In genomic region chr4:152278505-152279301, GRCh38 we compare ENCODE assay signal across 10 cellular contexts.
DNase-seq lines count a peak whose midpoint lies in the region; ATAC-seq, FAIRE-seq and TF ChIP-seq lines count a peak whose summit lies in the region.
"Had no signal": no experiment of that assay in that cellular context is flagged by ENCODE, and none has a peak within 500 bp of the region (broad histone marks: within the 10 kb centered on the region; RNA-seq: fewer than 3 reads in every experiment).

No MANE protein-coding gene starts in this region.

- peak; percentile 31 for DNase-seq in activated naive CD4-positive, alpha-beta T cell treated with anti-CD3 and anti-CD28 coated beads for 36 hours
- DNase-seq in activated naive CD4-positive, alpha-beta T cell treated with anti-CD3 and anti-CD28 coated beads, Interleukin-2, amount 50 U/mL, for 72 hours (ENCODE audit: low spot score in 2 of 2) = no peak
- no peak for DNase-seq in H1 (ENCODE audit: low read depth in 1 of 2, low spot score in 2 of 2)
- DNase-seq in neural progenitor cell (ENCODE audit: low spot score) = no peak
- DNase-seq in medulla oblongata (ENCODE audit: extremely low spot score) = no peak
- DNase-seq in mucosa of gallbladder (ENCODE audit: low spot score) = no peak
- no peak for DNase-seq in NCI-H446 (lab: John Stamatoyannopoulos, UW)
- DNase-seq: activated CD4-positive, alpha-beta T cell treated with anti-CD3 and anti-CD28 coated beads for 1 hour had no signal

- FAIRE-seq in H1 (lab: Jason Lieb, UNC) = no peak

- H2BK12ac ChIP-seq in H1 (ENCODE audit: low read depth, low read length) = peak overlapping the region; percentile 83

- no peak overlapping the region for H4K8ac ChIP-seq in H1 (ENCODE audit: extremely low read depth, insufficient read depth, low read length)

- H3K36me3 ChIP-seq in H1 (ENCODE audit: control insufficient read depth in 2 of 4, insufficient read depth in 4 of 4, low read length in 3 of 4) = no peaks in the 10 kb centered on the region
- H3K36me3 ChIP-seq in neural progenitor cell = no peaks in the 10 kb centered on the region

- H4K91ac ChIP-seq in H1 (replicated peaks; ENCODE audit: insufficient read length, low read length) = peak overlapping the region; percentile 75

- no peak for ATAC-seq in activated naive CD4-positive, alpha-beta T cell treated with anti-CD3 and anti-CD28 coated beads, Interleukin-2, amount 50 U/mL, for 72 hours
- ATAC-seq in HG03432 (IDR thresholded peaks at IDR 0.05; ENCODE audit: unreplicated experiment) = peak; percentile 81

- H3K79me2 ChIP-seq in H1 (ENCODE audit: control insufficient read depth in 1 of 2, insufficient read depth in 2 of 2, low read length in 2 of 2) = no peaks in the 10 kb centered on the region
- no peaks in the 10 kb centered on the region for H3K79me2 ChIP-seq in neural progenitor cell (ENCODE audit: low read depth)

- peak overlapping the region; percentile 33 for H3K4ac ChIP-seq in H1 (replicated peaks; ENCODE audit: insufficient read length, low read depth, low read length)

- H3K27me3 ChIP-seq in H1 (replicated peaks in 1 of 4; ENCODE audit: control insufficient read depth in 3 of 4, extremely low read depth in 1 of 4, insufficient read depth in 3 of 4, low read length in 3 of 4) = no peaks in the 10 kb centered on the region; a peak in 1 of 7 replicates
- no peaks in the 10 kb centered on the region for H3K27me3 ChIP-seq in neural progenitor cell

- H3K27ac Mint-ChIP-seq in activated naive CD4-positive, alpha-beta T cell treated with anti-CD3 and anti-CD28 coated beads for 36 hours = no peak overlapping the region
- no peak overlapping the region for H3K27ac Mint-ChIP-seq in activated naive CD4-positive, alpha-beta T cell treated with anti-CD3 and anti-CD28 coated beads, Interleukin-2, amount 50 U/mL, for 72 hours
- H3K27ac Mint-ChIP-seq in neural progenitor cell = no peak overlapping the region

- TF ChIP-seq CTCF in H1 (IDR thresholded peaks at IDR 0.05; ENCODE audit: control extremely low read depth in 1 of 3, insufficient read depth in 1 of 3, low read depth in 1 of 3, low read length in 3 of 3) (no peak), neural progenitor cell (IDR thresholded peaks at IDR 0.05) (no peak)

- no peak overlapping the region for H3K27ac ChIP-seq in H1 (ENCODE audit: low read depth, low read length)
- H3K27ac ChIP-seq in neural progenitor cell = no peak overlapping the region

- H3K18ac ChIP-seq in H1 (ENCODE audit: extremely low read depth, low read length) = peak overlapping the region; percentile 52; the same call in 1 of the 2 replicates

- H3K9me3 ChIP-seq in H1 (ENCODE audit: insufficient read depth in 2 of 2, low read depth in 1 of 2, low read length in 1 of 2) = no peaks in the 10 kb centered on the region
- H3K9me3 ChIP-seq in neural progenitor cell (ENCODE audit: low read depth) = no peaks in the 10 kb centered on the region

- no peaks in the 10 kb centered on the region for H3K27me3 Mint-ChIP-seq in activated naive CD4-positive, alpha-beta T cell treated with anti-CD3 and anti-CD28 coated beads for 36 hours (ENCODE audit: low read depth)
- H3K27me3 Mint-ChIP-seq in neural progenitor cell (ENCODE audit: insufficient read depth, low read depth) = peaks cover 12% of the 10 kb centered on the region

- peak overlapping the region; percentile 84; the same call in 1 of the 2 replicates for H2BK5ac ChIP-seq in H1 (ENCODE audit: low read depth, low read length)

- H2BK120ac ChIP-seq in H1 (replicated peaks; ENCODE audit: low read depth, low read length) = peak overlapping the region; percentile 25

- POLR2A ChIA-PET in H1 (lab: Charles Lee; ENCODE audit: partially characterized antibody) = no interaction called here

- H3K4me2 ChIP-seq in H1 (ENCODE audit: insufficient read depth in 1 of 2, low read depth in 2 of 2, low read length in 2 of 2) (peak overlapping the region; percentile 35 to 50; a peak in 3 of 4 replicates), neural progenitor cell (no peak overlapping the region)

- 0 out of 2 replicates have a peak overlapping the region, but pooled peaks have one; percentile 79 for H2AK5ac ChIP-seq in H1 (ENCODE audit: low read depth, low read length)

- TF ChIP-seq RAD21 in H1 (IDR thresholded peaks at IDR 0.05 in 1 of 2, conservative IDR thresholded peaks at IDR 0.05 in 1 of 2; ENCODE audit: low read depth in 2 of 2, low read length in 2 of 2) = no peak

- no peaks in the 10 kb centered on the region for H3K9me3 Mint-ChIP-seq in activated naive CD4-positive, alpha-beta T cell treated with anti-CD3 and anti-CD28 coated beads for 36 hours
- no peaks in the 10 kb centered on the region for H3K9me3 Mint-ChIP-seq in activated naive CD4-positive, alpha-beta T cell treated with anti-CD3 and anti-CD28 coated beads, Interleukin-2, amount 50 U/mL, for 72 hours
- no peaks in the 10 kb centered on the region for H3K9me3 Mint-ChIP-seq in neural progenitor cell

- H2BK20ac ChIP-seq in H1 (ENCODE audit: low read length) = peak overlapping the region; percentile 88

- H3K4me1 ChIP-seq in H1 (replicated peaks in 1 of 4; ENCODE audit: control insufficient read depth in 3 of 4, insufficient read depth in 4 of 4, low read length in 3 of 4) = peaks cover 5 to 19% (median 12%) of the 10 kb centered on the region in 4 experiments
- peaks cover 3% of the 10 kb centered on the region for H3K4me1 ChIP-seq in neural progenitor cell

- H3K4me1 Mint-ChIP-seq in activated naive CD4-positive, alpha-beta T cell treated with anti-CD3 and anti-CD28 coated beads for 36 hours (ENCODE audit: low read depth) = peaks cover 27% of the 10 kb centered on the region
- H3K4me1 Mint-ChIP-seq in neural progenitor cell = peaks cover 2% of the 10 kb centered on the region

- no peak overlapping the region for H3K4me3 ChIP-seq in H1 (ENCODE audit: extremely low read depth in 1 of 4, insufficient read depth in 2 of 4, low read depth in 3 of 4, low read length in 4 of 4)
- H3K4me3 ChIP-seq in neural progenitor cell = no peak overlapping the region
- H3K4me3 ChIP-seq: skin epidermis had no signal

- H4K20me1 ChIP-seq in H1 (replicated peaks in 1 of 2; ENCODE audit: control insufficient read depth in 1 of 2, insufficient read depth in 2 of 2, low read length in 2 of 2) = no peaks in the 10 kb centered on the region
- H4K20me1 ChIP-seq in neural progenitor cell (ENCODE audit: low read depth) = no peaks in the 10 kb centered on the region

- no peak overlapping the region for H3K14ac ChIP-seq in H1 (ENCODE audit: insufficient read length)

- TF ChIP-seq POLR2A in H1 (IDR thresholded peaks at IDR 0.05; ENCODE audit: control extremely low read depth in 1 of 2, low read depth in 2 of 2, low read length in 2 of 2) = no peak

- intact Hi-C loops in activated naive CD4-positive, alpha-beta T cell treated with anti-CD3 and anti-CD28 coated beads for 36 hours (cut with micrococcal nuclease) = no loop called here

- H3K9ac ChIP-seq in H1 (replicated peaks in 1 of 4; ENCODE audit: extremely low read depth in 1 of 4, low read depth in 3 of 4, low read length in 3 of 4) (no peak overlapping the region; a peak in 1 of 7 replicates), neural progenitor cell (no peak overlapping the region)

- no peaks in the 10 kb centered on the region for H3K79me1 ChIP-seq in H1 (ENCODE audit: low read depth, low read length)

- no peak overlapping the region for H3K56ac ChIP-seq in H1 (replicated peaks; ENCODE audit: insufficient read length, low read depth, low read length)

- no peak overlapping the region for H3K4me3 Mint-ChIP-seq in activated naive CD4-positive, alpha-beta T cell treated with anti-CD3 and anti-CD28 coated beads for 36 hours
- no peak overlapping the region for H3K4me3 Mint-ChIP-seq in neural progenitor cell

- no peaks in the 10 kb centered on the region; the same call in 1 of the 2 replicates for H3K23me2 ChIP-seq in H1 (ENCODE audit: low read depth, low read length)

- CTCF ChIA-PET in activated naive CD4-positive, alpha-beta T cell treated with anti-CD3 and anti-CD28 coated beads for 36 hours (lab: Charles Lee) = interaction anchor here (0.9 to 1.8 kb wide), 2 partner anchors 17 to 22 kb away, joined by 3 to 4 read pairs; no protein-coding TSS in a partner anchor
- CTCF ChIA-PET in H1 (lab: Charles Lee; ENCODE audit: partially characterized antibody) = interaction anchor here (1.3 to 2.6 kb wide), 6 partner anchors 10 to 241 kb away, joined by 3 to 8 read pairs (median 4); no protein-coding TSS in a partner anchor

- H3K23ac ChIP-seq in H1 (ENCODE audit: insufficient read length) = no peak overlapping the region

- H3F3A ChIP-seq in neural progenitor cell (ENCODE audit: low read depth) = no peaks in the 10 kb centered on the region

- no peak overlapping the region for H4K5ac ChIP-seq in H1 (ENCODE audit: insufficient read length, low read depth, low read length)

- peak overlapping the region; percentile 21; the same call in 1 of the 2 replicates for H2BK15ac ChIP-seq in H1 (ENCODE audit: low read length)

- H3K36me3 Mint-ChIP-seq in activated naive CD4-positive, alpha-beta T cell treated with anti-CD3 and anti-CD28 coated beads for 36 hours (ENCODE audit: low read depth) = no peaks in the 10 kb centered on the region
- no peaks in the 10 kb centered on the region for H3K36me3 Mint-ChIP-seq in activated naive CD4-positive, alpha-beta T cell treated with anti-CD3 and anti-CD28 coated beads, Interleukin-2, amount 50 U/mL, for 72 hours
- H3K36me3 Mint-ChIP-seq in neural progenitor cell = no peaks in the 10 kb centered on the region

- H2AFZ ChIP-seq in H1 (ENCODE audit: low read length) (peak overlapping the region; percentile 35), neural progenitor cell (replicated peaks) (no peak overlapping the region)

- WGBS in H1 (ENCODE audit: extremely low coverage in 1 of 2, insufficient coverage in 1 of 2, insufficient read length in 1 of 2, insufficient replicate concordance in 2 of 2, low coverage in 1 of 2, low lambda C conversion rate in 2 of 2, missing lambda C conversion rate in 1 of 2), 2 experiments = 62% methylated on average over 9 of the region's 9 CpGs; no CpG with 5 or more reads in 1 of the 2 experiments

- no peak for TF ChIP-seq EP300 in H1 (IDR thresholded peaks at IDR 0.05; ENCODE audit: borderline replicate concordance in 1 of 2, low read depth in 2 of 2, low read length in 2 of 2)

TF ChIP-seq in H1, 55 proteins besides CTCF, POLR2A, EP300 and RAD21:
- TF ChIP-seq HDAC2 (IDR thresholded peaks at IDR 0.05; ENCODE audit: borderline replicate concordance in 1 of 2, low read depth in 2 of 2, low read length in 2 of 2) = no peak
- TF ChIP-seq, protein P1, sequence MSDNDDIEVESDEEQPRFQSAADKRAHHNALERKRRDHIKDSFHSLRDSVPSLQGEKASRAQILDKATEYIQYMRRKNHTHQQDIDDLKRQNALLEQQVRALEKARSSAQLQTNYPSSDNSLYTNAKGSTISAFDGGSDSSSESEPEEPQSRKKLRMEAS (IDR thresholded peaks at IDR 0.05) = no peak
- no peak for TF ChIP-seq KDM5A (IDR thresholded peaks at IDR 0.05; ENCODE audit: low read length)
- peak; percentile 38 for TF ChIP-seq ASH2L (IDR thresholded peaks at IDR 0.05; ENCODE audit: low read length)
